25 cellular contexts compared by ENCODE assay signal in the genomic region with DNA sequence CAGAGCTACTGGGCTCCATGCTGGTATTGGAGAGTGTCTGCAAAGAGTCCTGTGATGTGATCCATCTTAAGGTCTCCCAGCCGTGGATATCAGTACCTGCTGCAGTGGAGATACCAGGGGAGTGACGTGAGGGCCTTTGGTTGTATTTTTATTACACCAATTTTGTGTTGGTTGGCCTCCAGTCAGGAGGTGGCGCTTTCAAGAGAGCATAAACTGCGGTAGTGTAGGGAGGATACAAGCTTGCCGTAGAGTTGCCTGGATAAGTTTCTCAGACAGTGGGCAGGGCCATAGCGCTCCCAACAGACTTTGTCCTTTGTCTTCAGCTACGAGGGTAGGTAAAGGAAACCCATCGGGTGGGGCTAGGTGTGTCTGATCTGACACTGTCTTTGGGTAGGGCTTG.
"Had no signal": no experiment of that assay in that cellular context is flagged by ENCODE, and none has a peak within 500 bp of the region (broad histone marks: within the 10 kb centered on the region; RNA-seq: fewer than 3 reads in every experiment).

No MANE protein-coding gene starts in this region.

- H3K4me1 Mint-ChIP-seq: activated naive CD4-positive, alpha-beta T cell treated with anti-CD3 and anti-CD28 coated beads, Interleukin-2, amount 50 U/mL, for 24 hours had no signal

- H3K4me3 Mint-ChIP-seq: activated CD8-positive, alpha-beta T cell treated with anti-CD3 and anti-CD28 coated beads, Interleukin-2, amount 10 ng/mL, durations not matched to agents 7 days and 5 days; activated naive CD4-positive, alpha-beta T cell treated with anti-CD3 and anti-CD28 coated beads, Interleukin-2, amount 50 U/mL, for 24 hours; activated T-cell treated with anti-CD3 and anti-CD28 coated beads, Interleukin-2, amount 50 U/mL, for 24 hours; activated T-helper 1 cell treated with anti-CD3 and anti-CD28 coated beads, Interleukin-12 subunit alpha, Interleukin-12 subunit beta, Interleukin-2, Interleukin-4 antibody, amounts not matched to agents 30 ng/mL and 10 ng/mL and 1 ng/mL, durations not matched to agents 14 hours and 24 hours and 36 hours; T-helper 1 cell treated with Interleukin-12 subunit alpha and Interleukin-12 subunit beta and Interleukin-4 antibody, amounts not matched to agents 30 μg/mL and 1 μg/mL, for 36 hours had no signal

- H3K27me3 Mint-ChIP-seq: activated naive CD4-positive, alpha-beta T cell treated with anti-CD3 and anti-CD28 coated beads, Interleukin-2, amount 50 U/mL, for 24 hours; activated T-cell treated with anti-CD3 and anti-CD28 coated beads, Interleukin-2, amount 50 U/mL, for 24 hours had no signal

- H3K27ac Mint-ChIP-seq: activated CD8-positive, alpha-beta T cell treated with anti-CD3 and anti-CD28 coated beads, Interleukin-2, amount 10 ng/mL, durations not matched to agents 7 days and 5 days; activated naive CD4-positive, alpha-beta T cell treated with anti-CD3 and anti-CD28 coated beads, Interleukin-2, amount 50 U/mL, for 24 hours; activated T-cell treated with anti-CD3 and anti-CD28 coated beads, Interleukin-2, amount 50 U/mL, for 24 hours; activated T-helper 1 cell treated with anti-CD3 and anti-CD28 coated beads, Interleukin-12 subunit alpha, Interleukin-12 subunit beta, Interleukin-2, Interleukin-4 antibody, amounts not matched to agents 30 ng/mL and 10 ng/mL and 1 ng/mL, durations not matched to agents 14 hours and 24 hours and 36 hours; T-helper 1 cell treated with Interleukin-12 subunit alpha and Interleukin-12 subunit beta and Interleukin-4 antibody, amounts not matched to agents 30 μg/mL and 1 μg/mL, for 36 hours had no signal

- ATAC-seq: activated CD8-positive, alpha-beta T cell treated with anti-CD3 and anti-CD28 coated beads, Interleukin-2, amount 10 ng/mL, durations not matched to agents 7 days and 5 days; SK-N-SH treated with all-trans-retinoic acid at 6 μM for 48 hours had no signal

- H3K36me3 Mint-ChIP-seq: activated naive CD4-positive, alpha-beta T cell treated with anti-CD3 and anti-CD28 coated beads, Interleukin-2, amount 50 U/mL, for 24 hours had no signal

- DNase-seq: activated CD4-positive, alpha-beta T cell treated with anti-CD3 and anti-CD28 coated beads for 48 hours; activated CD4-positive, alpha-beta T cell treated with anti-CD3 and anti-CD28 coated beads, Interleukin-2, amount 50 U/mL, for 4 hours; activated CD4-positive, CD25-positive, alpha-beta regulatory T cell treated with anti-CD3 and anti-CD28 coated beads, Interleukin-2, amount 50 U/mL, for 72 hours; activated CD8-positive, alpha-beta T cell treated with anti-CD3 and anti-CD28 coated beads, Interleukin-2, amount 10 ng/mL, durations not matched to agents 7 days and 5 days; activated effector memory CD4-positive, alpha-beta T cell treated with Interleukin-2 at 50 U/mL for 16 hours; activated naive CD4-positive, alpha-beta T cell; activated T-cell treated with anti-CD3 and anti-CD28 coated beads, Interleukin-2, amount 50 U/mL, for 24 hours; aorta; caudate nucleus; MM.1S; NCI-H1105; NCI-H1436; NCI-H187; NCI-H2081; NCI-H510A treated with DMSO at 0.1 percent for 48 hours; NCI-H69; NK-92 treated with Interleukin-12 subunit alpha and Interleukin-12 subunit beta, amount 100 ng/mL, for 24 hours; Peyer's patch; Right ventricle myocardium superior; SJCRH30; SW 1271 had no signal
